ENCODE assay signal across 8 cellular contexts in genomic region chr16:29745853-29746345, GRCh38. TPM values are rescaled to one million over a fixed set of nuclear protein-coding genes. Genes with fewer than 3 reads are reported as not detected.
DNase-seq lines count a peak whose midpoint lies in the region; ATAC-seq, FAIRE-seq and TF ChIP-seq lines count a peak whose summit lies in the region.

Gene C16orf54, minus strand, starts transcription at chr16:29745990. Its CDS starts 1,039 bp downstream, at chr16:29744951.

- H3K9me3 ChIP-seq in effector memory CD4-positive, alpha-beta T cell (ENCODE audit: control insufficient read depth, low read length), result no peaks in the 10 kb centered on the region
- H3K9me3 ChIP-seq in spleen, result no peaks in the 10 kb centered on the region

- no peaks in the 10 kb centered on the region for H3K27me3 ChIP-seq in effector memory CD4-positive, alpha-beta T cell (replicated peaks; ENCODE audit: control insufficient read depth, insufficient read depth, low read length, poor library complexity, severe bottlenecking)
- H3K27me3 ChIP-seq in spleen (replicated peaks in 1 of 7), result no peaks in the 10 kb centered on the region

- peak in 1 of 3 donors; percentile 14 for TF ChIP-seq POLR2A in spleen (IDR thresholded peaks at IDR 0.05)

- peaks cover 65% of the 10 kb centered on the region for H3K4me1 ChIP-seq in effector memory CD4-positive, alpha-beta T cell (ENCODE audit: control insufficient read depth, insufficient read depth, low read length, poor library complexity, severe bottlenecking)
- H3K4me1 ChIP-seq in spleen, result peaks cover 22 to 87% (median 53%) of the 10 kb centered on the region in 6 donors

- WGBS in spleen, 5 donors, result 10 to 34% (median 24%) methylated on average over 3 to 12 of the region's 12 CpGs

- H3K27ac ChIP-seq in effector memory CD4-positive, alpha-beta T cell (ENCODE audit: insufficient read depth, low read length, poor library complexity, severe bottlenecking), result peak within 1 kb of the TSS; percentile 99
- H3K27ac ChIP-seq in spleen, result peak within 1 kb of the TSS; percentile 78 to 96 (median 89)

- no peaks in the 10 kb centered on the region for H3K9me3 Mint-ChIP-seq in type B pancreatic cell

- peak in 1 of 11 experiments; percentile 10 for TF ChIP-seq CTCF in spleen (IDR thresholded peaks at IDR 0.05 in 8 of 11, conservative IDR thresholded peaks at IDR 0.05 in 3 of 11)
- no peak for TF ChIP-seq CTCF in type B pancreatic cell (conservative IDR thresholded peaks at IDR 0.05)

- peaks cover 37% of the 10 kb centered on the region for H3K36me3 ChIP-seq in effector memory CD4-positive, alpha-beta T cell (ENCODE audit: control insufficient read depth, insufficient read depth, low read length)
- H3K36me3 ChIP-seq in spleen, result peaks cover 0 to 52% (median 14%) of the 10 kb centered on the region in 6 donors

- H3K27me3 Mint-ChIP-seq in type B pancreatic cell, result no peaks in the 10 kb centered on the region

- H3K36me3 Mint-ChIP-seq in type B pancreatic cell, result no peaks in the 10 kb centered on the region

- peak; percentile 75 for ATAC-seq in HG03520 (IDR thresholded peaks at IDR 0.05; ENCODE audit: unreplicated experiment)

- intact Hi-C loops in spleen (cut with DNase I; ENCODE audit: low total_unique reads), result no loop called here

- peak within 1 kb of the TSS; percentile 86 for H3K4me3 ChIP-seq in effector memory CD4-positive, alpha-beta T cell (ENCODE audit: insufficient read depth, low read depth, low read length, poor library complexity, severe bottlenecking)
- H3K4me3 ChIP-seq in spleen, result peak within 1 kb of the TSS; percentile 58 to 98 (median 82)

- peak; percentile 94 for FAIRE-seq in GM19239 (lab: Jason Lieb, UNC)

- H3K4me1 Mint-ChIP-seq in type B pancreatic cell (ENCODE audit: unreplicated experiment), result no peaks in the 10 kb centered on the region

- DNase-seq in GM19239 (ENCODE audit: insufficient read length, low spot score), result peak; percentile 73
- peak; percentile 84 for DNase-seq in activated CD4-positive, alpha-beta T cell treated with anti-CD3 and anti-CD28 coated beads for 1 hour
- peak; percentile 95 to 97 (median 96) for DNase-seq in effector memory CD4-positive, alpha-beta T cell
- DNase-seq in spleen, result peak; percentile 99
- DNase-seq in type B pancreatic cell (ENCODE audit: extremely low spot score, unreplicated experiment), result no peak
- DNase-seq in NCI-H748 (lab: John Stamatoyannopoulos, UW; ENCODE audit: unreplicated experiment), result no peak
- DNase-seq in DMS53 treated with DMSO at 0.1 percent for 48 hours (lab: John Stamatoyannopoulos, UW; ENCODE audit: unreplicated experiment), result no peak

- H3K27ac Mint-ChIP-seq in type B pancreatic cell, result no peak within 1 kb of the TSS

- no peak within 1 kb of the TSS for H3K4me3 Mint-ChIP-seq in type B pancreatic cell

RNA-seq across cellular contexts. Expression of gene C16orf54, which starts in this region (rescaled TPM):
- 10 to 100 TPM; 34.5 to 46.0 (median 40.5) TPM for total RNA-seq in spleen
- 10 to 100 TPM; 15.6 to 21.0 (median 16.6) TPM for polyA plus RNA-seq in spleen
- total RNA-seq in type B pancreatic cell (ENCODE audit: low replicate concordance), result 2.1 and 3.3 TPM in 2 replicates

Comparison
In these comparisons a context has a peak if more than half of its experiments do, and no peak if none do; other contexts are left out.
1. DNase-seq: peak in GM19239 (single experiment), activated CD4-positive, alpha-beta T cell treated with anti-CD3 and anti-CD28 coated beads for 1 hour (single experiment), effector memory CD4-positive, alpha-beta T cell (3 of 3) and spleen (single experiment); none in type B pancreatic cell (single experiment), NCI-H748 (single experiment) and DMS53 treated with DMSO at 0.1 percent for 48 hours (single experiment).